Comparison of ENCODE assay signal across 26 cellular contexts in genomic region chr1:114269539-114269938, GRCh38.
"Had no signal": no experiment of that assay in that cellular context is flagged by ENCODE, and none has a peak within 500 bp of the region (broad histone marks: within the 10 kb centered on the region; RNA-seq: fewer than 3 reads in every experiment).

No MANE protein-coding gene starts in this region.

- H3K36me3 Mint-ChIP-seq: activated CD4-positive, alpha-beta memory T cell treated with anti-CD3 and anti-CD28 coated beads for 36 hours; activated CD8-positive, alpha-beta memory T cell treated with anti-CD3 and anti-CD28 coated beads, Interleukin-2, amount 10 ng/mL, durations not matched to agents 7 days and 5 days had no signal

- ATAC-seq: activated CD4-positive, alpha-beta T cell treated with anti-CD3 and anti-CD28 coated beads for 36 hours; activated CD8-positive, alpha-beta memory T cell treated with anti-CD3 and anti-CD28 coated beads, Interleukin-2, amount 10 ng/mL, durations not matched to agents 7 days and 5 days; activated CD8-positive, alpha-beta T cell treated with anti-CD3 and anti-CD28 coated beads, Interleukin-2, amount 10 ng/mL, durations not matched to agents 7 days and 5 days; esophagus mucosa had no signal

- DNase-seq: activated CD4-positive, alpha-beta memory T cell treated with anti-CD3 and anti-CD28 coated beads for 36 hours; activated CD4-positive, alpha-beta T cell treated with anti-CD3 and anti-CD28 coated beads for 36 hours; activated CD4-positive, alpha-beta T cell treated with anti-CD3 and anti-CD28 coated beads, Interleukin-2, amount 10 ng/mL, durations not matched to agents 24 days and 14 days; activated CD4-positive, CD25-positive, alpha-beta regulatory T cell; activated CD4-positive, CD25-positive, alpha-beta regulatory T cell treated with anti-CD3 and anti-CD28 coated beads, Interleukin-2, amount 50 U/mL, for 72 hours; activated CD8-positive, alpha-beta memory T cell treated with anti-CD3 and anti-CD28 coated beads, Interleukin-2, amount 10 ng/mL, durations not matched to agents 7 days and 5 days; activated CD8-positive, alpha-beta memory T cell treated with anti-CD3 and anti-CD28 coated beads, Interleukin-2, amount 50 U/mL, for 4 hours; activated CD8-positive, alpha-beta T cell treated with anti-CD3 and anti-CD28 coated beads, Interleukin-2, amount 10 ng/mL, durations not matched to agents 7 days and 5 days; activated effector memory CD4-positive, alpha-beta T cell treated with anti-CD3 and anti-CD28 coated beads, Interleukin-2, amount 50 U/mL, for 16 hours; activated naive CD4-positive, alpha-beta T cell treated with anti-CD3 and anti-CD28 coated beads for 36 hours; activated T-cell treated with anti-CD3 and anti-CD28 coated beads, Interleukin-2, amount 50 U/mL, for 1 hour; activated T-cell treated with anti-CD3 and anti-CD28 coated beads, Interleukin-2, amount 50 U/mL, for 48 hours; amniotic stem cell; anterior cingulate cortex; brain microvascular endothelial cell; cortex of kidney; dermis blood vessel endothelial cell; effector CD4-positive, alpha-beta T cell; foreskin fibroblast; head of caudate nucleus; T-helper 2 cell had no signal

- H3K4me1 Mint-ChIP-seq: activated CD4-positive, alpha-beta T cell treated with anti-CD3 and anti-CD28 coated beads for 36 hours; activated CD4-positive, alpha-beta T cell treated with anti-CD3 and anti-CD28 coated beads, Interleukin-2, amount 10 ng/mL, durations not matched to agents 24 days and 14 days had no signal

- H3K27ac Mint-ChIP-seq: activated CD4-positive, alpha-beta memory T cell treated with anti-CD3 and anti-CD28 coated beads for 36 hours; activated CD4-positive, alpha-beta T cell treated with anti-CD3 and anti-CD28 coated beads for 36 hours; activated CD4-positive, alpha-beta T cell treated with anti-CD3 and anti-CD28 coated beads, Interleukin-2, amount 10 ng/mL, durations not matched to agents 24 days and 14 days; activated CD8-positive, alpha-beta memory T cell treated with anti-CD3 and anti-CD28 coated beads, Interleukin-2, amount 10 ng/mL, durations not matched to agents 7 days and 5 days; activated CD8-positive, alpha-beta T cell treated with anti-CD3 and anti-CD28 coated beads, Interleukin-2, amount 10 ng/mL, durations not matched to agents 7 days and 5 days; activated naive CD4-positive, alpha-beta T cell treated with anti-CD3 and anti-CD28 coated beads for 36 hours; activated naive CD8-positive, alpha-beta T cell; activated T-helper 1 cell treated with anti-CD3 and anti-CD28 coated beads, Interleukin-12 subunit alpha, Interleukin-12 subunit beta, Interleukin-2, Interleukin-4 antibody, amounts not matched to agents 30 ng/mL and 10 ng/mL and 1 ng/mL, durations not matched to agents 14 hours and 24 hours and 36 hours; activated T-helper 2 cell treated with anti-CD3 and anti-CD28 coated beads, Interferon-gamma antibody, Interleukin-2, Interleukin-4, amounts not matched to agents 10 μg/mL and 5 μg/mL and 100 μg/mL, durations not matched to agents 14 hours and 24 hours and 36 hours had no signal

- H3K9me3 Mint-ChIP-seq: activated CD4-positive, alpha-beta memory T cell treated with anti-CD3 and anti-CD28 coated beads for 36 hours; activated naive CD4-positive, alpha-beta T cell treated with anti-CD3 and anti-CD28 coated beads for 36 hours; activated T-helper 1 cell treated with anti-CD3 and anti-CD28 coated beads, Interleukin-12 subunit alpha, Interleukin-12 subunit beta, Interleukin-2, Interleukin-4 antibody, amounts not matched to agents 30 ng/mL and 10 ng/mL and 1 ng/mL, durations not matched to agents 14 hours and 24 hours and 36 hours; activated T-helper 2 cell treated with anti-CD3 and anti-CD28 coated beads, Interferon-gamma antibody, Interleukin-2, Interleukin-4, amounts not matched to agents 10 μg/mL and 5 μg/mL and 100 μg/mL, durations not matched to agents 14 hours and 24 hours and 36 hours; central memory CD8-positive, alpha-beta T cell had no signal

- H3K4me3 Mint-ChIP-seq: activated CD4-positive, alpha-beta memory T cell treated with anti-CD3 and anti-CD28 coated beads for 36 hours; activated CD4-positive, alpha-beta T cell treated with anti-CD3 and anti-CD28 coated beads for 36 hours; activated CD4-positive, alpha-beta T cell treated with anti-CD3 and anti-CD28 coated beads, Interleukin-2, amount 10 ng/mL, durations not matched to agents 24 days and 14 days; activated CD8-positive, alpha-beta memory T cell treated with anti-CD3 and anti-CD28 coated beads, Interleukin-2, amount 10 ng/mL, durations not matched to agents 7 days and 5 days; activated CD8-positive, alpha-beta T cell treated with anti-CD3 and anti-CD28 coated beads, Interleukin-2, amount 10 ng/mL, durations not matched to agents 7 days and 5 days; activated naive CD4-positive, alpha-beta T cell treated with anti-CD3 and anti-CD28 coated beads for 36 hours; activated naive CD8-positive, alpha-beta T cell; activated T-helper 1 cell treated with anti-CD3 and anti-CD28 coated beads, Interleukin-12 subunit alpha, Interleukin-12 subunit beta, Interleukin-2, Interleukin-4 antibody, amounts not matched to agents 30 ng/mL and 10 ng/mL and 1 ng/mL, durations not matched to agents 14 hours and 24 hours and 36 hours; central memory CD8-positive, alpha-beta T cell had no signal
